ENCODE assay signal across 15 cellular contexts in the genomic region with DNA sequence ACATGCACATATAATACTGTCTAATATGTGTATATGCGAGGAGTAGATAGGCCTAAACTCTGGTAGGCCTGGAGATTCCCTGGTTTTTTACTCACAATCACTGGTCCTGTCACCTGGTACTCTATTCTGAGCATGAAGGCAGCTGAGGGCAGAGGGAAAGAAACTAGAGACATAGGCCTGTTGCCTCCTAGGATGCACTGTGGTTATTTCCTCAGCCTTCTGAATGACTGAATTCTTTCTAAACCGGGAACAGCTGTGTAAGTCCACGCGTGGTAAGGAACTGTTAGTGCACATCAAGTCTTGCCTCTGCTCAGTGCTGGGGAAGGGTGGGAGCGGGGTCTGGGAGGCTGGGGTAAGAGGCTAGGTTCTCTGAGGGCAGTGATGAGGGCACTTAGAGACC. TPM values are rescaled to one million over a fixed set of nuclear protein-coding genes. Genes with fewer than 3 reads are reported as not detected.
A peak's percentile ranks its signal among the peaks of the same experiment; 100 is the strongest.
DNase-seq lines count a peak whose midpoint lies in the region; TF ChIP-seq lines count a peak whose summit lies in the region.
"Had no signal": no experiment of that assay in that cellular context is flagged by ENCODE, and none has a peak within 500 bp of the region (broad histone marks: within the 10 kb centered on the region; RNA-seq: fewer than 3 reads in every experiment).

No MANE protein-coding gene starts in this region.

- no peaks in the 10 kb centered on the region for H3K79me1 ChIP-seq in mesenchymal stem cell (replicated peaks; ENCODE audit: low read length, poor library complexity, severe bottlenecking)

- H2BK12ac ChIP-seq in mesenchymal stem cell (ENCODE audit: low read length in 2 of 2): no peak overlapping the region

- H3K27me3 ChIP-seq in BLaER1 (no peaks in the 10 kb centered on the region), Karpas-422 (ENCODE audit: low read length) (no peaks in the 10 kb centered on the region), mesenchymal stem cell (ENCODE audit: control insufficient read depth in 1 of 2, insufficient read depth in 1 of 2, low read length in 2 of 2) (peaks cover 30 to 39% of the 10 kb centered on the region in 2 experiments), smooth muscle cell (ENCODE audit: low read depth) (peaks cover 23% of the 10 kb centered on the region)

- no peak overlapping the region for H4K8ac ChIP-seq in mesenchymal stem cell (ENCODE audit: low read length)

- 0 out of 2 replicates have a peak overlapping the region, but pooled peaks have one; percentile 15 for H3K9ac ChIP-seq in BLaER1
- no peak overlapping the region; the same call in 1 of the 2 replicates for H3K9ac ChIP-seq in Karpas-422 (ENCODE audit: low read length)
- peak overlapping the region; percentile 36 for H3K9ac ChIP-seq in mesenchymal stem cell (ENCODE audit: low read length)
- H3K9ac ChIP-seq in smooth muscle cell (ENCODE audit: low read depth): no peak overlapping the region

- H3K27ac ChIP-seq in BLaER1 (no peak overlapping the region), Karpas-422 (ENCODE audit: low read length) (peak overlapping the region; percentile 98), mesenchymal stem cell (ENCODE audit: low read length, poor library complexity, severe bottlenecking) (no peak overlapping the region), smooth muscle cell (ENCODE audit: low read depth) (no peak overlapping the region)

- H4K20me1 ChIP-seq in BLaER1: no peaks in the 10 kb centered on the region
- H4K20me1 ChIP-seq in Karpas-422 (ENCODE audit: insufficient read depth, low read depth, low read length): no peaks in the 10 kb centered on the region
- no peaks in the 10 kb centered on the region for H4K20me1 ChIP-seq in smooth muscle cell (ENCODE audit: low read depth)

- H3F3A ChIP-seq in smooth muscle cell (ENCODE audit: low read depth): peaks cover 17% of the 10 kb centered on the region

- H3K9me2 ChIP-seq in Karpas-422 (replicated peaks; ENCODE audit: insufficient read depth, low read length): no peaks in the 10 kb centered on the region

- H3K4ac ChIP-seq in mesenchymal stem cell (ENCODE audit: low read depth in 1 of 2, low read length in 2 of 2): no peak overlapping the region

- no peak overlapping the region for H3K23ac ChIP-seq in mesenchymal stem cell (ENCODE audit: low read length in 2 of 2)

- H3K79me2 ChIP-seq in Karpas-422 (ENCODE audit: low read length): no peaks in the 10 kb centered on the region
- H3K79me2 ChIP-seq in smooth muscle cell (ENCODE audit: low read depth): no peaks in the 10 kb centered on the region

- H3K4me3 ChIP-seq in BLaER1 (no peak overlapping the region), Karpas-422 (ENCODE audit: low read length) (no peak overlapping the region), mesenchymal stem cell (ENCODE audit: insufficient read depth in 1 of 2, low read depth in 1 of 2, low read length in 2 of 2) (no peak overlapping the region), smooth muscle cell (no peak overlapping the region)
- H3K4me3 ChIP-seq: HAP-1 had no signal

- peak overlapping the region; percentile 7; the same call in 1 of the 2 replicates for H3K4me2 ChIP-seq in BLaER1
- no peak overlapping the region for H3K4me2 ChIP-seq in Karpas-422 (ENCODE audit: low read depth, low read length, poor library complexity, severe bottlenecking)
- H3K4me2 ChIP-seq in mesenchymal stem cell (ENCODE audit: low read length, poor library complexity, severe bottlenecking): no peak overlapping the region
- H3K4me2 ChIP-seq in smooth muscle cell: no peak overlapping the region

- no peak overlapping the region for H2AK5ac ChIP-seq in mesenchymal stem cell (ENCODE audit: low read length, severe bottlenecking)

- H2BK15ac ChIP-seq in mesenchymal stem cell (ENCODE audit: low read depth, poor library complexity, severe bottlenecking): no peak overlapping the region

- no peak overlapping the region for H2BK120ac ChIP-seq in mesenchymal stem cell (ENCODE audit: low read depth, low read length)

- H2AFZ ChIP-seq in Karpas-422 (ENCODE audit: low read length) (no peak overlapping the region), mesenchymal stem cell (ENCODE audit: low read depth, low read length) (no peak overlapping the region), smooth muscle cell (ENCODE audit: low read depth) (no peak overlapping the region)

- no peak overlapping the region for H3K14ac ChIP-seq in mesenchymal stem cell (ENCODE audit: low read length in 2 of 2)

- no peaks in the 10 kb centered on the region for H3K9me3 ChIP-seq in BLaER1
- no peaks in the 10 kb centered on the region for H3K9me3 ChIP-seq in Karpas-422 (ENCODE audit: low read length)
- no peaks in the 10 kb centered on the region for H3K9me3 ChIP-seq in mesenchymal stem cell (ENCODE audit: control insufficient read depth, low read length)
- H3K9me3 ChIP-seq in smooth muscle cell (replicated peaks; ENCODE audit: low read depth): no peaks in the 10 kb centered on the region
- H3K9me3 ChIP-seq: Caco-2, HAP-1 had no signal

- no peaks in the 10 kb centered on the region for H3K36me3 ChIP-seq in BLaER1
- H3K36me3 ChIP-seq in Karpas-422 (ENCODE audit: insufficient read depth, low read length): no peaks in the 10 kb centered on the region
- no peaks in the 10 kb centered on the region for H3K36me3 ChIP-seq in mesenchymal stem cell (ENCODE audit: control insufficient read depth in 1 of 2, insufficient read depth in 2 of 2, low read depth in 1 of 2, low read length in 2 of 2)
- H3K36me3 ChIP-seq in smooth muscle cell (ENCODE audit: low read depth): no peaks in the 10 kb centered on the region
- H3K36me3 ChIP-seq: HAP-1 had no signal

- H4K91ac ChIP-seq in mesenchymal stem cell (ENCODE audit: low read length): no peak overlapping the region

- TF ChIP-seq CTCF in smooth muscle cell (IDR thresholded peaks at IDR 0.05; ENCODE audit: borderline replicate concordance, insufficient read depth, poor library complexity, severe bottlenecking): no peak

- H2BK5ac ChIP-seq in mesenchymal stem cell (ENCODE audit: low read depth, low read length, poor library complexity, severe bottlenecking): no peak overlapping the region

- 88% methylated on average over 4 of the region's 5 CpGs for WGBS in mesenchymal stem cell
- WGBS in smooth muscle cell (ENCODE audit: low lambda C conversion rate): 91% methylated on average over 5 of the region's 5 CpGs

- no peak overlapping the region for H3K18ac ChIP-seq in mesenchymal stem cell (ENCODE audit: low read depth in 1 of 2, low read length in 2 of 2)

- DNase-seq in Karpas-422 (peak; percentile 56), mesenchymal stem cell (no peak), smooth muscle cell (lab: John Stamatoyannopoulos, UW; ENCODE audit: unreplicated experiment) (no peak), kidney glomerular epithelial cell (lab: John Stamatoyannopoulos, UW) (no peak), NCI-H226 (no peak)
- DNase-seq: C1 segment of cervical spinal cord; Caco-2; CD4-positive, CD25-positive, alpha-beta regulatory T cell; CD8-positive, alpha-beta T cell; DMS153; DND-41; GOT3; HFFc6 had no signal

- H3K4me1 ChIP-seq in BLaER1 (peaks cover 64% of the 10 kb centered on the region), Karpas-422 (ENCODE audit: low read length) (peaks cover 89% of the 10 kb centered on the region), mesenchymal stem cell (ENCODE audit: control insufficient read depth, insufficient read depth, low read depth, low read length) (peaks cover 15% of the 10 kb centered on the region), smooth muscle cell (ENCODE audit: low read depth) (peaks cover 17% of the 10 kb centered on the region)

RNA-seq across cellular contexts. Expression of gene KAZALD1, which starts 7.7 kb away (rescaled TPM):
- total RNA-seq in Karpas-422 (2014; rRNA removed; shearing (Covaris generic); ENCODE audit: low replicate concordance): 21.5 and 50.1 TPM in 2 replicates
- 4.4 TPM for polyA plus RNA-seq in mesenchymal stem cell (2013, experiment 1 of 2)
- 3.9 TPM for polyA plus RNA-seq in mesenchymal stem cell (2013, experiment 2 of 2)
- total RNA-seq in smooth muscle cell: 11.5 and 13.1 TPM in 2 replicates
- polyA plus RNA-seq in smooth muscle cell: 20.3 and 20.4 TPM in 2 replicates
- total RNA-seq: CD4-positive, CD25-positive, alpha-beta regulatory T cell; CD8-positive, alpha-beta T cell had no signal

RNA-seq across cellular contexts. Expression of gene SFXN3, which starts 38.4 kb away (rescaled TPM):
- total RNA-seq in Karpas-422 (2014; rRNA removed; shearing (Covaris generic); ENCODE audit: low replicate concordance): 8.5 and 13.6 TPM in 2 replicates
- 99.8 TPM for polyA plus RNA-seq in mesenchymal stem cell (2013, experiment 1 of 2)
- polyA plus RNA-seq in mesenchymal stem cell (2013, experiment 2 of 2): 93.2 TPM
- total RNA-seq in smooth muscle cell: 79.1 and 86.9 TPM in 2 replicates
- polyA plus RNA-seq in smooth muscle cell: 92.1 and 120 TPM in 2 replicates

RNA-seq across cellular contexts. Expression of gene PDZD7, which starts 38.5 kb away (rescaled TPM):
- 2.6 and 3.0 TPM in 2 replicates for total RNA-seq in Karpas-422 (2014; rRNA removed; shearing (Covaris generic); ENCODE audit: low replicate concordance)
- polyA plus RNA-seq in mesenchymal stem cell (2013, experiment 1 of 2): 1.3 TPM
- polyA plus RNA-seq in mesenchymal stem cell (2013, experiment 2 of 2): 1.0 TPM
- 2.0 and 4.5 TPM in 2 replicates for total RNA-seq in smooth muscle cell
- polyA plus RNA-seq in smooth muscle cell: 0.93 and 4.2 TPM in 2 replicates

Comparison
In these comparisons a context has a peak if more than half of its experiments do, and no peak if none do; other contexts are left out.
1. H3K9ac ChIP-seq: peak in BLaER1 (single experiment) and mesenchymal stem cell (single experiment); none in Karpas-422 (single experiment) and smooth muscle cell (single experiment).